ENCODE assay signal across 1 cellular context in the genomic region with DNA sequence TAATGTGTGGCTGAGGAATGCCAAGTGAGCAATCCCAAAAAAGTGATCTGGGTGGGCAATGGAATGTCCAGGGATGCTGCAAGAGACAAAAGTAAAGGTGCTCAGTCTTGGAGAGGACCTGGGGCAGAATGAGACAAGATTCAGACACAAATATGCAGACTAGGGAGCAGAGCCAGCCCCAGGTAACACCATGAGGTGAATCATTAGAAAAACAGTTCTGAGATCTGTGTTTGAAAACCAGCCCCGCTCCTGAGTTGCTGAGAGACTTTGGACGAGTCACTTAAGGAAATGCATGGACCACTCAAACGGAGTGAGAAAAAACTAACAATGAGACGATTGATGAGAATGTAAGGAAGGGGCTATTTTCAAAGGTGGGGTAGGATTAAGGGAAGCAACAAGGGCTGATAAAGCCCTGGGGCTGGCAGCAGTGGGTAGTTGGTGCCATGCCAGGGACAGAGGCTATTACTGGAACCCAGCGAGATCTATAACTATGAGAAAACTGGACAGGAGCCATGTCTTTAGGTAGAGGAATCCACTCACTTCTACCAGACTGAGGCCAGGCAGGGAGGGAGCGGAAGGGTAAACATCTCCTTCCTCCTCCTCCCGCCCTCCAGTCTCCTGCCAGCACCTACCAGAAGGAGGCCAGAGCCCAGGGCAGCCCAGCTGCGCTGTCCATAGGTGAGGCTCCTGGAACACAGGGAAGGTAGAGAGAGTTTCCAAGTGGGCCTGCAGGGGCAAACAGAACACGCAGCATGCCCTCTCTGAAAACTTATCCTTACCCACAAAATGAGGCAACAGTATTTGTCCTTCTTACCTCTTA.
TF ChIP-seq lines count a peak whose summit lies in the region.

No MANE protein-coding gene starts in this region.

TF ChIP-seq in HepG2, 621 proteins besides CTCF, POLR2A, EP300 and RAD21 (continued from another document):
- TF ChIP-seq, protein P1, sequence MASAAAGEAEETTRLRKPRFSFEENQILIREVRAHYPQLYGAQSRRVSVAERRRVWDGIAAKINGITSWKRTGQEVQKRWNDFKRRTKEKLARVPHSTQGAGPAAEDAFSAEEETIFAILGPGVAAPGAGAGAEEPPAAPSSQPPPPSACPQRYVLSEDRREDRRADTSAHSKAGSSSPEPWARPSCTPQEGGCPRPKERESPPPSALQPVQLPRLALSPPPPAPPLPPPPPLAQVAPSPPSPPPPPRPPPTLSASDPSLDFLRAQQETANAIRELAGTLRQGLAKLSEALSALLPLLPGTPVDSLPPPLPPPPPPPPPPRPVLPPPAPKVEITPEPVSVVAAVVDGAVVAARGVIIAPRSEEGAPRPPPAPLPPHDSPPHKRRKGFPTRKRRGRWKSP (CRISPR knock-in tag; IDR thresholded peaks at IDR 0.05): no peak
- TF ChIP-seq, protein P2, sequence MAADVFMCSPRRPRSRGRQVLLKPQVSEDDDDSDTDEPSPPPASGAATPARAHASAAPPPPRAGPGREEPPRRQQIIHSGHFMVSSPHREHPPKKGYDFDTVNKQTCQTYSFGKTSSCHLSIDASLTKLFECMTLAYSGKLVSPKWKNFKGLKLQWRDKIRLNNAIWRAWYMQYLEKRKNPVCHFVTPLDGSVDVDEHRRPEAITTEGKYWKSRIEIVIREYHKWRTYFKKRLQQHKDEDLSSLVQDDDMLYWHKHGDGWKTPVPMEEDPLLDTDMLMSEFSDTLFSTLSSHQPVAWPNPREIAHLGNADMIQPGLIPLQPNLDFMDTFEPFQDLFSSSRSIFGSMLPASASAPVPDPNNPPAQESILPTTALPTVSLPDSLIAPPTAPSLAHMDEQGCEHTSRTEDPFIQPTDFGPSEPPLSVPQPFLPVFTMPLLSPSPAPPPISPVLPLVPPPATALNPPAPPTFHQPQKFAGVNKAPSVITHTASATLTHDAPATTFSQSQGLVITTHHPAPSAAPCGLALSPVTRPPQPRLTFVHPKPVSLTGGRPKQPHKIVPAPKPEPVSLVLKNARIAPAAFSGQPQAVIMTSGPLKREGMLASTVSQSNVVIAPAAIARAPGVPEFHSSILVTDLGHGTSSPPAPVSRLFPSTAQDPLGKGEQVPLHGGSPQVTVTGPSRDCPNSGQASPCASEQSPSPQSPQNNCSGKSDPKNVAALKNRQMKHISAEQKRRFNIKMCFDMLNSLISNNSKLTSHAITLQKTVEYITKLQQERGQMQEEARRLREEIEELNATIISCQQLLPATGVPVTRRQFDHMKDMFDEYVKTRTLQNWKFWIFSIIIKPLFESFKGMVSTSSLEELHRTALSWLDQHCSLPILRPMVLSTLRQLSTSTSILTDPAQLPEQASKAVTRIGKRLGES (CRISPR knock-in tag; IDR thresholded peaks at IDR 0.05; ENCODE audit: borderline replicate concordance): no peak
- TF ChIP-seq ZNF343 (CRISPR knock-in tag; IDR thresholded peaks at IDR 0.05): no peak
- TF ChIP-seq SALL2 (CRISPR knock-in tag; IDR thresholded peaks at IDR 0.05): no peak
- TF ChIP-seq FOXA1 (IDR thresholded peaks at IDR 0.05): no peak
- TF ChIP-seq FOXA1 (CRISPR knock-in tag; IDR thresholded peaks at IDR 0.05): no peak
- no peak for TF ChIP-seq JARID2 (CRISPR knock-in tag; IDR thresholded peaks at IDR 0.05; ENCODE audit: insufficient replicate concordance)
- TF ChIP-seq ZFP90 (CRISPR knock-in tag; IDR thresholded peaks at IDR 0.05; ENCODE audit: borderline replicate concordance): no peak
- no peak for TF ChIP-seq ZNF563 (CRISPR knock-in tag; IDR thresholded peaks at IDR 0.05)
- no peak for TF ChIP-seq HOXA3 (CRISPR knock-in tag; IDR thresholded peaks at IDR 0.05)
